Comparison of ENCODE assay signal across 10 cellular contexts in genomic region chr13:32032780-32033179, GRCh38. TPM values are rescaled to one million over a fixed set of nuclear protein-coding genes. Genes with fewer than 3 reads are reported as not detected.
A peak's percentile ranks its signal among the peaks of the same experiment; 100 is the strongest.
DNase-seq lines count a peak whose midpoint lies in the region.
"Had no signal": no experiment of that assay in that cellular context is flagged by ENCODE, and none has a peak within 500 bp of the region (broad histone marks: within the 10 kb centered on the region; RNA-seq: fewer than 3 reads in every experiment).

No MANE protein-coding gene starts in this region.

- H3K4me1 Mint-ChIP-seq in activated CD4-positive, alpha-beta T cell treated with anti-CD3 and anti-CD28 coated beads, Interleukin-2, amount 10 ng/mL, durations not matched to agents 24 days and 14 days, result peaks cover 50% of the 10 kb centered on the region

- peaks cover 7% of the 10 kb centered on the region for H3K27me3 Mint-ChIP-seq in activated CD4-positive, alpha-beta T cell treated with anti-CD3 and anti-CD28 coated beads, Interleukin-2, amount 10 ng/mL, durations not matched to agents 24 days and 14 days

- H3K9me3 Mint-ChIP-seq in activated CD4-positive, alpha-beta T cell treated with anti-CD3 and anti-CD28 coated beads, Interleukin-2, amount 10 ng/mL, durations not matched to agents 24 days and 14 days, result no peaks in the 10 kb centered on the region
- H3K9me3 Mint-ChIP-seq: central memory CD8-positive, alpha-beta T cell had no signal

- H3K27ac Mint-ChIP-seq in activated CD4-positive, alpha-beta T cell treated with anti-CD3 and anti-CD28 coated beads, Interleukin-2, amount 10 ng/mL, durations not matched to agents 24 days and 14 days, result no peak overlapping the region

- H3K36me3 Mint-ChIP-seq in activated CD4-positive, alpha-beta T cell treated with anti-CD3 and anti-CD28 coated beads, Interleukin-2, amount 10 ng/mL, durations not matched to agents 24 days and 14 days (ENCODE audit: low read depth), result no peaks in the 10 kb centered on the region

- intact Hi-C loops in activated CD4-positive, alpha-beta T cell treated with anti-CD3 and anti-CD28 coated beads, Interleukin-2, amount 10 ng/mL, durations not matched to agents 24 days and 14 days (cut with micrococcal nuclease), result loop anchor here (5.0 to 10.0 kb wide), 4 partner anchors 82 to 1512 kb away; partner anchors contain the start of gene N4BP2L2

- H3K27ac ChIP-seq in epithelial cell of prostate, result peak overlapping the region; percentile 38

- no peak for DNase-seq in activated CD4-positive, alpha-beta T cell treated with anti-CD3 and anti-CD28 coated beads, Interleukin-2, amount 10 ng/mL, durations not matched to agents 24 days and 14 days
- no peak for DNase-seq in activated CD4-positive, alpha-beta T cell treated with anti-CD3 and anti-CD28 coated beads for 1 hour
- peak; percentile 50 to 55 for DNase-seq in NCI-H526 (lab: John Stamatoyannopoulos, UW)
- DNase-seq in epithelial cell of prostate (ENCODE audit: low read depth, low spot score), result no peak
- DNase-seq in superior temporal gyrus (ENCODE audit: extremely low spot score), result peak; percentile 53
- no peak for DNase-seq in HuH-7 (ENCODE audit: low spot score)
- DNase-seq in NCI-H510A treated with DMSO at 0.1 percent for 48 hours (lab: John Stamatoyannopoulos, UW), result no peak
- DNase-seq in anterior cingulate cortex (lab: John Stamatoyannopoulos, UW), result no peak
- DNase-seq: KG1 had no signal

- peak overlapping the region; percentile 49 for H3K4me3 Mint-ChIP-seq in activated CD4-positive, alpha-beta T cell treated with anti-CD3 and anti-CD28 coated beads, Interleukin-2, amount 10 ng/mL, durations not matched to agents 24 days and 14 days

RNA-seq across cellular contexts. Expression of gene FRY, which starts 1.2 kb away (rescaled TPM):
- total RNA-seq in activated CD4-positive, alpha-beta T cell treated with anti-CD3 and anti-CD28 coated beads, Interleukin-2, amount 10 ng/mL, durations not matched to agents 24 days and 14 days, result 1.8 and 2.8 TPM in 2 replicates

Comparison
In these comparisons a context has a peak if more than half of its experiments do, and no peak if none do; other contexts are left out.
1. DNase-seq: peak in NCI-H526 (2 of 2) and superior temporal gyrus (single experiment); none in activated CD4-positive, alpha-beta T cell treated with anti-CD3 and anti-CD28 coated beads, Interleukin-2, amount 10 ng/mL, durations not matched to agents 24 days and 14 days (single experiment), activated CD4-positive, alpha-beta T cell treated with anti-CD3 and anti-CD28 coated beads for 1 hour (single experiment), epithelial cell of prostate (single experiment), HuH-7 (single experiment), NCI-H510A treated with DMSO at 0.1 percent for 48 hours (single experiment) and anterior cingulate cortex (0 of 58).